In the genomic region with DNA sequence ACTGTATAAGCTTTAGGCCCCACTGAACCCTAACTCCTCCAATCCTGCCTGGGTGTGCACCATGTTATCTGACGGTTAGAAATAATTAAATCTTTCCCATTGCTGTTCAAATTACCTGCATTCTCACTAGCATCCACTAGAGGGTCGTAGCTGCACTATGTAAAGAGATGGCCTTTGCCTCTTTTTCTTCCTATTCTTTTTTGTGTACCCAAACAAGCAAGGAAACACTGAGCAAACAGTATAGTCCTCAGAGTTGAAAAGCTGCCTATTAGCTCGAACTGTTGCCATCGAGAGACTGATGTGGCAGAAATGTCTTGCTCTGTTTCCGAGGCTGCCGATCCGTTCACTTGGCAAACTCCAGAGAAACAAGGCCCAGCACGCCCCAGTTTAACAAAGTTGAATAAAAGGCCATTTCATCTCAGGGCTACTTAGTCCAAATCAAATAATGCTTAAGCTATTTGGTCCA, we compare ENCODE assay signal across 8 cellular contexts.
A peak's percentile ranks its signal among the peaks of the same experiment; 100 is the strongest.
DNase-seq lines count a peak whose midpoint lies in the region; ATAC-seq and TF ChIP-seq lines count a peak whose summit lies in the region.

No MANE protein-coding gene starts in this region.

- TF ChIP-seq CTCF in osteocyte (IDR thresholded peaks at IDR 0.05) (peak; percentile 75), omental fat pad (IDR thresholded peaks at IDR 0.05) (peak in 1 of 3 donors; percentile 22)

- H3K9me3 Mint-ChIP-seq in osteocyte (ENCODE audit: unreplicated experiment): no peaks in the 10 kb centered on the region

- H3K4me3 Mint-ChIP-seq in osteocyte (ENCODE audit: unreplicated experiment): no peak overlapping the region

- DNase-seq in DMS153 treated with DMSO at 0.1 percent for 48 hours (lab: John Stamatoyannopoulos, UW; ENCODE audit: unreplicated experiment) (peak; percentile 67), NCI-H460 (ENCODE audit: extremely low read depth, low read depth) (peak; percentile 73), germinal center (ENCODE audit: low spot score) (peak; percentile 5), osteocyte (ENCODE audit: extremely low spot score, unreplicated experiment) (no peak), omental fat pad (ENCODE audit: low spot score) (no peak)
- peak; percentile 30 to 42 for DNase-seq in activated T-cell treated with anti-CD3 and anti-CD28 coated beads, Interleukin-2, amount 50 U/mL, for 48 hours

- H3K27ac Mint-ChIP-seq in osteocyte (ENCODE audit: unreplicated experiment): no peak overlapping the region

- ATAC-seq in GM19395 (IDR thresholded peaks at IDR 0.05; ENCODE audit: unreplicated experiment) (peak; percentile 97), HG03432 (IDR thresholded peaks at IDR 0.05; ENCODE audit: unreplicated experiment) (peak; percentile 85), omental fat pad (ENCODE audit: low FRiP score) (no peak)

- H3K4me1 Mint-ChIP-seq in osteocyte (ENCODE audit: unreplicated experiment): no peaks in the 10 kb centered on the region

- no peaks in the 10 kb centered on the region for H3K36me3 Mint-ChIP-seq in osteocyte (ENCODE audit: unreplicated experiment)

- peaks cover 15% of the 10 kb centered on the region for H3K27me3 Mint-ChIP-seq in osteocyte (ENCODE audit: unreplicated experiment)

Comparison
In these comparisons a context has a peak if more than half of its experiments do, and no peak if none do; other contexts are left out.
1. DNase-seq: peak in DMS153 treated with DMSO at 0.1 percent for 48 hours (single experiment), NCI-H460 (single experiment), activated T-cell treated with anti-CD3 and anti-CD28 coated beads, Interleukin-2, amount 50 U/mL, for 48 hours (2 of 2) and germinal center (single experiment); none in osteocyte (single experiment) and omental fat pad (single experiment).